ENCODE assay signal across 1 cellular context in the genomic region with DNA sequence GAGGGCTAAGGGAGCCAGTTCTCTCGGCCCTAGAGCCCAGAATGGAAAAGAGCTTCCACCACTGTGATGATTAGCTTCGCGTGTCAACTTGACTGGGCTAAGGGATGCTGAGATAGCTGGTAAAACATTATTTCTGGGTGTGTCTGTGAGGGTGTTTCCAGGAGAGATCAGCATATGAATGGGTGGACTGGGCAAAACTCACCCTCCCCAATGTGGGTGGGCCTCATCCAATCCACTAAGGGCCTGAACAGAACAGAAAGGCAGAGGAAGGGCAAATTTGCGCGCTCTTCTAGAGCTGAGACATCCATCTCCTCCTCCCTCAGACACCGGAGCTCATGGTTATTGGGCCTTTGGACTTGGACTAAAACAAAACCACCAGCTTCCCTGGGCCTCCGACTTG.
TF ChIP-seq lines count a peak whose summit lies in the region.

No MANE protein-coding gene starts in this region.

TF ChIP-seq in IMR-90, 13 proteins besides CTCF, POLR2A, EP300 and RAD21 (continued from another document):
- TF ChIP-seq MAZ (IDR thresholded peaks at IDR 0.05; ENCODE audit: borderline replicate concordance, low read depth, low read length) (no peak), MXI1 (IDR thresholded peaks at IDR 0.05; ENCODE audit: borderline replicate concordance, low read depth, low read length) (no peak), MAFK (IDR thresholded peaks at IDR 0.05; ENCODE audit: low read depth, low read length) (no peak), SMC3 (IDR thresholded peaks at IDR 0.05; ENCODE audit: low read depth, low read length) (no peak), RFX5 (IDR thresholded peaks at IDR 0.05; ENCODE audit: low read depth, low read length) (no peak), FOS (IDR thresholded peaks at IDR 0.05; ENCODE audit: low read depth, low read length) (no peak)
- TF ChIP-seq, protein P1, sequence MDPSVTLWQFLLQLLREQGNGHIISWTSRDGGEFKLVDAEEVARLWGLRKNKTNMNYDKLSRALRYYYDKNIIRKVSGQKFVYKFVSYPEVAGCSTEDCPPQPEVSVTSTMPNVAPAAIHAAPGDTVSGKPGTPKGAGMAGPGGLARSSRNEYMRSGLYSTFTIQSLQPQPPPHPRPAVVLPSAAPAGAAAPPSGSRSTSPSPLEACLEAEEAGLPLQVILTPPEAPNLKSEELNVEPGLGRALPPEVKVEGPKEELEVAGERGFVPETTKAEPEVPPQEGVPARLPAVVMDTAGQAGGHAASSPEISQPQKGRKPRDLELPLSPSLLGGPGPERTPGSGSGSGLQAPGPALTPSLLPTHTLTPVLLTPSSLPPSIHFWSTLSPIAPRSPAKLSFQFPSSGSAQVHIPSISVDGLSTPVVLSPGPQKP (IDR thresholded peaks at IDR 0.05; ENCODE audit: borderline replicate concordance, low read depth, low read length), result no peak
